ENCODE assay signal across 8 cellular contexts in the genomic region with DNA sequence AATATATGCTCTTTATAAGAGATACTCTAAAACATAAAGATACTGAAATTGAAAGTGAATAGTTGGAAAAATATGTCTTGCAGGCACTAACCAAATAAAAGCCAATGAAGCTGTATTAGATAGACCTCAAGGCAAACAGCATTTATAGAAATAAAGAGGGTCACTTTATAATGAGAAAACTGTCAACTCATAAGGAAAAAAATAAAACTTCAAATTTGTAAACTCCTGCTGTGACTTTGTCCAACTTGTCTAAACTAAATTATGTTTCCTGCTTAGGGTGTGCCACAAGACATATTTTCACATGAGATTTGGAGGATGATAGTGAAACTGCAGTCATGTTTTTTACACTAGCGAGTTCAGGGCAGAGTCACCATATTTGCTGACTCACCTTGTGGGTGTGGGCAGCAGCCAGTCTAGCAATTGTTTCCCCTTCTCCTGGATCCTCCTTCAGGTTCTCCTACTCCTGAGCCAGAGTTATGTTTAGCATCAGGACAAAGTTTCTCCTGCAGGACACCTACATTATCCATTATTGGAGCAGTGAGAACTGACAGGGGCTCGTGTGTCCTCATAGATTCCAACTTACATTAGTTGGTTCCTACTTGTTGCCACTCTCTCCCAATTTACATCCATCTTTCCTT. TPM values are rescaled to one million over a fixed set of nuclear protein-coding genes. Genes with fewer than 3 reads are reported as not detected.
A peak's percentile ranks its signal among the peaks of the same experiment; 100 is the strongest.
DNase-seq lines count a peak whose midpoint lies in the region; ATAC-seq and TF ChIP-seq lines count a peak whose summit lies in the region.

No MANE protein-coding gene starts in this region.

- CTCF ChIA-PET in OCI-LY7 (lab: Charles Lee; ENCODE audit: unreplicated experiment) = no interaction called here

- peaks cover 2% of the 10 kb centered on the region for H3K9me3 Mint-ChIP-seq in endodermal cell

- TF ChIP-seq CTCF in OCI-LY7 (conservative IDR thresholded peaks at IDR 0.05; ENCODE audit: low read length) = no peak
- no peak for TF ChIP-seq CTCF in endodermal cell (conservative IDR thresholded peaks at IDR 0.05)
- no peak for TF ChIP-seq CTCF in dorsolateral prefrontal cortex (IDR thresholded peaks at IDR 0.05 in 54 of 56, conservative IDR thresholded peaks at IDR 0.05 in 2 of 56; ENCODE audit: low read depth in 1 of 56, partially characterized antibody in 56 of 56)

- no peak overlapping the region for H3K9ac ChIP-seq in endodermal cell (ENCODE audit: extremely low read depth, low read length, poor library complexity, severe bottlenecking)

- intact Hi-C loops in OCI-LY7 (cut with micrococcal nuclease; ENCODE audit: unreplicated experiment) (no loop called here), dorsolateral prefrontal cortex (cut with DNase I) (no loop called here)

- H3K27me3 ChIP-seq in endodermal cell (ENCODE audit: control insufficient read depth, insufficient read depth, low read length, poor library complexity, severe bottlenecking) (no peaks in the 10 kb centered on the region), dorsolateral prefrontal cortex (no peaks in the 10 kb centered on the region)

- H3K4me2 ChIP-seq in OCI-LY7 (ENCODE audit: low read length) = peak overlapping the region; percentile 40

- peak; percentile 62 for ATAC-seq in GM21786 (IDR thresholded peaks at IDR 0.05; ENCODE audit: unreplicated experiment)

- DNase-seq in EL (peak; percentile 57), OCI-LY7 (ENCODE audit: low spot score) (no peak), endodermal cell (no peak), midbrain (lab: John Stamatoyannopoulos, UW) (no peak), NCI-H748 (lab: John Stamatoyannopoulos, UW; ENCODE audit: unreplicated experiment) (no peak), dorsolateral prefrontal cortex (no peak), pons (ENCODE audit: low spot score) (no peak)

- H3K9me3 ChIP-seq in OCI-LY7 (ENCODE audit: low read length) = 0 out of 2 replicates have a peak, but pooled peaks cover 10% of the 10 kb centered on the region
- H3K9me3 ChIP-seq in endodermal cell (ENCODE audit: control insufficient read depth, low read length) = peaks cover 8% of the 10 kb centered on the region

- no peaks in the 10 kb centered on the region for H3K79me2 ChIP-seq in OCI-LY7 (ENCODE audit: insufficient read depth, low read depth, low read length)

- no peaks in the 10 kb centered on the region for H3K36me3 Mint-ChIP-seq in endodermal cell (ENCODE audit: low read depth)

- no peaks in the 10 kb centered on the region for H3K36me3 ChIP-seq in OCI-LY7 (ENCODE audit: insufficient read depth, low read length)
- no peaks in the 10 kb centered on the region for H3K36me3 ChIP-seq in endodermal cell (ENCODE audit: control insufficient read depth, insufficient read depth, low read length)

- H3K27ac Mint-ChIP-seq in endodermal cell = peak overlapping the region; percentile 19

- peak overlapping the region; percentile 10; the same call in 1 of the 2 replicates for H2AFZ ChIP-seq in OCI-LY7 (ENCODE audit: low read length)

- H4K20me1 ChIP-seq in OCI-LY7 (ENCODE audit: insufficient read depth, low read length) = no peaks in the 10 kb centered on the region

- H3K27ac ChIP-seq in OCI-LY7 (ENCODE audit: low read depth, low read length, poor library complexity, severe bottlenecking) (no peak overlapping the region), endodermal cell (ENCODE audit: low read depth, low read length) (no peak overlapping the region), dorsolateral prefrontal cortex (no peak overlapping the region)

- BruUV-seq in OCI-LY7 (replicated peaks; lab: Mats Ljungman, UMichigan) = no TSS peak

- H3K4me3 Mint-ChIP-seq in endodermal cell = no peak overlapping the region

- H3K27me3 Mint-ChIP-seq in endodermal cell (ENCODE audit: insufficient read depth) = peaks cover under 1% of the 10 kb centered on the region

- H3K4me3 ChIP-seq in OCI-LY7 (ENCODE audit: low read depth, low read length, poor library complexity, severe bottlenecking) = no peak overlapping the region
- no peak overlapping the region for H3K4me3 ChIP-seq in endodermal cell (ENCODE audit: low read length)
- no peak overlapping the region for H3K4me3 ChIP-seq in dorsolateral prefrontal cortex

- H3K4me1 ChIP-seq in OCI-LY7 (ENCODE audit: insufficient read depth, low read length, poor library complexity, severe bottlenecking) (peaks cover 5% of the 10 kb centered on the region), endodermal cell (ENCODE audit: control insufficient read depth, insufficient read depth, low read length) (no peaks in the 10 kb centered on the region)

- POLR2A ChIA-PET in OCI-LY7 (lab: Charles Lee) = interaction anchor here (0.6 to 1.1 kb wide), 2 partner anchors 10 to 28 kb away, joined by 3 to 4 read pairs; no protein-coding TSS in a partner anchor

- WGBS in endodermal cell (ENCODE audit: insufficient coverage in 1 of 2, insufficient read length in 1 of 2), 2 experiments = 86 to 89% methylated on average over 2 of the region's 2 CpGs

- no peaks in the 10 kb centered on the region for H3K9me2 ChIP-seq in OCI-LY7 (ENCODE audit: insufficient read depth, low read length)

- H3K4me1 Mint-ChIP-seq in endodermal cell = peaks cover 10% of the 10 kb centered on the region

RNA-seq across cellular contexts. Expression of a gene that starts 43.8 kb away (rescaled TPM):
- 119 and 134 TPM in 2 replicates for total RNA-seq in OCI-LY7 (2014; rRNA removed; shearing (Covaris generic))
- 180 and 186 TPM in 2 replicates for total RNA-seq in OCI-LY7 (2022)
- not detected for total RNA-seq in endodermal cell
- 0.43 TPM for polyA plus RNA-seq in endodermal cell (2013, experiment 1 of 2)
- polyA plus RNA-seq in endodermal cell (2013, experiment 2 of 2) = not detected
- total RNA-seq in dorsolateral prefrontal cortex = 10 to 100 TPM in 119 of 120 experiments, 1 to 10 TPM in 1; 8.4 to 72.3 (median 24.3) TPM

RNA-seq across cellular contexts. Expression of a gene that starts 46.9 kb away (rescaled TPM):
- 6.6 and 7.1 TPM in 2 replicates for total RNA-seq in OCI-LY7 (2014; rRNA removed; shearing (Covaris generic))
- 10.0 and 12.2 TPM in 2 replicates for total RNA-seq in OCI-LY7 (2022)
- 10 to 100 TPM; 13.7 to 20.1 TPM for total RNA-seq in endodermal cell
- 19.9 TPM for polyA plus RNA-seq in endodermal cell (2013, experiment 1 of 2)
- 18.8 TPM for polyA plus RNA-seq in endodermal cell (2013, experiment 2 of 2)
- total RNA-seq in dorsolateral prefrontal cortex = 10 to 100 TPM in 116 of 120 experiments, 1 to 10 TPM in 4; 8.4 to 31.2 (median 13.9) TPM

Comparison
In these comparisons a context has a peak if more than half of its experiments do, and no peak if none do; other contexts are left out.
1. RNA of a gene that starts 43.8 kb away (total RNA-seq): 119 to 186 TPM in OCI-LY7 and 8.4 to 72.3 TPM in dorsolateral prefrontal cortex; not detected in endodermal cell; every median in the first group is over 4 times any median in the second.